1 cellular context compared by ENCODE assay signal in genomic region chr2:233280114-233280693, GRCh38.
TF ChIP-seq lines count a peak whose summit lies in the region.

No MANE protein-coding gene starts in this region.

TF ChIP-seq in IMR-90, 13 proteins besides CTCF, POLR2A, EP300 and RAD21 (continued from another document):
- TF ChIP-seq USF2 (IDR thresholded peaks at IDR 0.05; ENCODE audit: low read depth, low read length) (no peak), NFE2L2 (IDR thresholded peaks at IDR 0.05; ENCODE audit: low read depth, low read length) (no peak), FOS (IDR thresholded peaks at IDR 0.05; ENCODE audit: low read depth, low read length) (no peak), CEBPB (IDR thresholded peaks at IDR 0.05; ENCODE audit: low read depth, low read length) (no peak), MAFK (IDR thresholded peaks at IDR 0.05; ENCODE audit: low read depth, low read length) (no peak), MXI1 (IDR thresholded peaks at IDR 0.05; ENCODE audit: borderline replicate concordance, low read depth, low read length) (no peak), MAZ (IDR thresholded peaks at IDR 0.05; ENCODE audit: borderline replicate concordance, low read depth, low read length) (no peak), RFX5 (IDR thresholded peaks at IDR 0.05; ENCODE audit: low read depth, low read length) (no peak), SMC3 (IDR thresholded peaks at IDR 0.05; ENCODE audit: low read depth, low read length) (no peak), RCOR1 (IDR thresholded peaks at IDR 0.05; ENCODE audit: insufficient replicate concordance, low read length) (no peak), ELK1 (IDR thresholded peaks at IDR 0.05; ENCODE audit: borderline replicate concordance, low read depth, low read length) (no peak), CHD1 (IDR thresholded peaks at IDR 0.05; ENCODE audit: low read depth, low read length) (no peak)
